Comparison of ENCODE assay signal across 21 cellular contexts in genomic region chr9:124756011-124756410, GRCh38.
"Had no signal": no experiment of that assay in that cellular context is flagged by ENCODE, and none has a peak within 500 bp of the region (broad histone marks: within the 10 kb centered on the region; RNA-seq: fewer than 3 reads in every experiment).

No MANE protein-coding gene starts in this region.

- H3K36me3 ChIP-seq: colonic mucosa, neutrophil, right lobe of liver, spleen, transverse colon had no signal

- H3K9me3 ChIP-seq: colonic mucosa, neutrophil, psoas muscle, right lobe of liver, spleen, testis, transverse colon had no signal

- H3K27ac ChIP-seq: colonic mucosa, foreskin keratinocyte, hepatocyte, neutrophil, psoas muscle, right lobe of liver, spleen, transverse colon had no signal

- H3K27me3 ChIP-seq: colonic mucosa, hepatocyte, neutrophil, right lobe of liver, testis had no signal

- H3K4me1 ChIP-seq: colonic mucosa, psoas muscle had no signal

- H2AFZ ChIP-seq: hepatocyte had no signal

- ATAC-seq: foreskin keratinocyte; psoas muscle; right lobe of liver; stimulated activated naive B cell treated with anti-CD40 and anti-IgM and Interleukin-4, amounts not matched to agents 10 μg/mL and 1 μg/mL and 100 μg/mL, for 72 hours; stimulated activated naive CD8-positive, alpha-beta T cell treated with anti-CD3 and anti-CD28 coated beads, Interleukin-15, amount 100 ng/mL, for 72 hours had no signal

- H3K4me2 ChIP-seq: hepatocyte had no signal

- DNase-seq: colonic mucosa; dermis blood vessel endothelial cell; erythroblast; foreskin keratinocyte; head of caudate nucleus; kidney glomerular epithelial cell; mesendoderm; naive B cell; psoas muscle; retina; right lobe of liver; spleen; stimulated activated CD4-positive, alpha-beta T cell treated with anti-CD3 and anti-CD28 coated beads, Interleukin-15, amount 100 ng/mL, for 24 hours; stimulated activated CD4-positive, alpha-beta T cell treated with anti-CD3 and anti-CD28 coated beads, Interleukin-1b, Interleukin-23, amount 100 ng/mL, for 48 hours; stimulated activated CD4-positive, alpha-beta T cell treated with anti-CD3 and anti-CD28 coated beads, Interleukin-4, amount 100 ng/mL, for 4 hours; stimulated activated naive B cell treated with anti-CD40 and anti-IgM and Interleukin-4, amounts not matched to agents 10 μg/mL and 1 μg/mL and 100 μg/mL, for 72 hours; stimulated activated naive CD8-positive, alpha-beta T cell treated with anti-CD3 and anti-CD28 coated beads, Interleukin-15, amount 100 ng/mL, for 72 hours; testis; transverse colon had no signal

- H3K4me3 ChIP-seq: colonic mucosa, hepatocyte, psoas muscle, right lobe of liver, spleen, testis, transverse colon had no signal
